In the genomic region with DNA sequence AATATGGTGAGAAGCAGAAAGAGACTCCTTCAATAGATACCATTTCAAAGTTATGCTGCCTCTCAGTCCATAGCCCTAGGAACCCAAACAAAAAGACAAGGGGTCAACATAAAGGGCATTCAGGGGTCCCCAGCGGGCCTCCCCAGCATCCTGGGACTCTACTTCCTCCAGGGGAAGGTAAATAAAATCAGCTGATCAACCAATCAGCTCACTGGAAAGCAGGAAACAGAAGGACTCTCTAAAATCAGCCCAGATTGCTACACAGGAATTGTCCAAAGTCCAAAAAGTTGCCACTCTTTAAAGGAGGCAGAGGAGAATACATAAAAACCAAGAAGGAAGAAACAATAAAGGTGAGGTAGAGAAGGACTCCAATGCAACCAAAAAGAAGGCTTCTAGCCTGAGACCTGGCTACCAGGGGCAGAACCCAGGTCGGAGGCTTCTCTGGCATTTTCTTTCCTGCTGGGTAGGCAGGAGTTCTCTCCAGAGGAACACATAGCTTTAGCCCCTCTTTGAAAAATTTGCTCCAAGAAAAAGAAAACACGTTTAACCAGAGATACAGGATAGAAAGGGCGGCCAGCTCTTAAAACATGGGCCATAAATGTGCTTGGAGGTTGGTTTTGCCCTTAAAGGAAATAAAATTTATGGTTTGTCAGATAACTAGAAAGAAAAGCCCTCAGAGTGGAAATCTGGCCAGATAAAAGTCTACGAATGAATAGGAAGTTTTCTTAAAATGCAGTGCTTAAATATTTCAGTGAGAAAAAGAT, we compare ENCODE assay signal across 31 cellular contexts.
A peak's percentile ranks its signal among the peaks of the same experiment; 100 is the strongest.
DNase-seq lines count a peak whose midpoint lies in the region; ATAC-seq, FAIRE-seq and TF ChIP-seq lines count a peak whose summit lies in the region.
"Had no signal": no experiment of that assay in that cellular context is flagged by ENCODE, and none has a peak within 500 bp of the region (broad histone marks: within the 10 kb centered on the region; RNA-seq: fewer than 3 reads in every experiment).

No MANE protein-coding gene starts in this region.

- peaks cover 47% of the 10 kb centered on the region for H3K36me3 Mint-ChIP-seq in MCF 10A (ENCODE audit: insufficient read depth, unreplicated experiment)
- no peaks in the 10 kb centered on the region for H3K36me3 Mint-ChIP-seq in activated CD4-positive, alpha-beta T cell treated with anti-CD3 and anti-CD28 coated beads, Interleukin-2, amount 10 ng/mL, durations not matched to agents 7 days and 5 days (ENCODE audit: low read depth)
- no peaks in the 10 kb centered on the region for H3K36me3 Mint-ChIP-seq in activated T-helper 1 cell treated with anti-CD3 and anti-CD28 coated beads, Interleukin-12 subunit alpha, Interleukin-12 subunit beta, Interleukin-2, Interleukin-4 antibody, amounts not matched to agents 30 ng/mL and 10 ng/mL and 1 ng/mL, durations not matched to agents 14 hours and 24 hours and 36 hours (ENCODE audit: low read depth)
- H3K36me3 Mint-ChIP-seq: activated naive CD4-positive, alpha-beta T cell treated with anti-CD3 and anti-CD28 coated beads, Interleukin-2, amount 10 ng/mL, durations not matched to agents 7 days and 5 days; CD4-positive, CD25-positive, alpha-beta regulatory T cell; naive thymus-derived CD8-positive, alpha-beta T cell; stimulated activated naive B cell treated with anti-CD40 and anti-IgM and Interleukin-4, amounts not matched to agents 10 μg/mL and 1 μg/mL and 100 μg/mL, for 72 hours had no signal

- CTCF ChIA-PET in MCF 10A (lab: Yijun Ruan, JAX) = no interaction called here
- CTCF ChIA-PET in activated CD4-positive, alpha-beta T cell treated with anti-CD3 and anti-CD28 coated beads, Interleukin-2, amount 10 ng/mL, durations not matched to agents 7 days and 5 days (lab: Charles Lee) = interaction anchor here (0.6 kb wide), 1 partner anchor 261 kb away, joined by 3 read pairs; no protein-coding TSS in a partner anchor

- POLR2A ChIA-PET in MCF 10A (lab: Yijun Ruan, JAX) = no interaction called here
- POLR2A ChIA-PET in activated CD4-positive, alpha-beta T cell treated with anti-CD3 and anti-CD28 coated beads, Interleukin-2, amount 10 ng/mL, durations not matched to agents 7 days and 5 days (lab: Charles Lee) = no interaction called here

- BruUV-seq in MCF 10A (replicated peaks; lab: Mats Ljungman, UMichigan) = no TSS peak

- TF ChIP-seq CTCF in MCF 10A (IDR thresholded peaks at IDR 0.05; ENCODE audit: unreplicated experiment) = no peak
- no peak for TF ChIP-seq CTCF in breast epithelium (IDR thresholded peaks at IDR 0.05)
- no peak for TF ChIP-seq CTCF in pancreas (IDR thresholded peaks at IDR 0.05)

- H3K4me1 ChIP-seq in breast epithelium (no peaks in the 10 kb centered on the region), pancreas (peaks cover 2 to 16% (median 6%) of the 10 kb centered on the region in 3 donors)
- H3K4me1 ChIP-seq: uterus had no signal

- H3K4me3 ChIP-seq in breast epithelium (no peak overlapping the region), pancreas (no peak overlapping the region)
- H3K4me3 ChIP-seq: cardiac muscle cell, GM23338, uterus had no signal

- H3K27me3 ChIP-seq in breast epithelium = no peaks in the 10 kb centered on the region
- no peaks in the 10 kb centered on the region for H3K27me3 ChIP-seq in pancreas
- H3K27me3 ChIP-seq: cardiac muscle cell, uterus had no signal

- TF ChIP-seq POLR2A in breast epithelium (IDR thresholded peaks at IDR 0.05) = no peak

- no peaks in the 10 kb centered on the region for H3K9me3 ChIP-seq in breast epithelium
- no peaks in the 10 kb centered on the region for H3K9me3 ChIP-seq in pancreas
- H3K9me3 ChIP-seq: uterus had no signal

- H3K27me3 Mint-ChIP-seq in MCF 10A (ENCODE audit: insufficient read depth, unreplicated experiment) = no peaks in the 10 kb centered on the region
- H3K27me3 Mint-ChIP-seq in activated CD4-positive, alpha-beta T cell treated with anti-CD3 and anti-CD28 coated beads, Interleukin-2, amount 10 ng/mL, durations not matched to agents 7 days and 5 days = peaks cover 3% of the 10 kb centered on the region
- H3K27me3 Mint-ChIP-seq in activated T-helper 1 cell treated with anti-CD3 and anti-CD28 coated beads, Interleukin-12 subunit alpha, Interleukin-12 subunit beta, Interleukin-2, Interleukin-4 antibody, amounts not matched to agents 30 ng/mL and 10 ng/mL and 1 ng/mL, durations not matched to agents 14 hours and 24 hours and 36 hours (ENCODE audit: insufficient read depth) = no peaks in the 10 kb centered on the region
- H3K27me3 Mint-ChIP-seq: activated naive CD4-positive, alpha-beta T cell treated with anti-CD3 and anti-CD28 coated beads, Interleukin-2, amount 10 ng/mL, durations not matched to agents 7 days and 5 days had no signal

- DNase-seq in MCF 10A (ENCODE audit: unreplicated experiment) = no peak
- DNase-seq in breast epithelium (ENCODE audit: low spot score in 2 of 2) = no peak
- no peak for DNase-seq in left colon
- DNase-seq in pancreas = no peak
- no peak for DNase-seq in left lobe of liver (ENCODE audit: low spot score)
- DNase-seq in activated CD4-positive, alpha-beta T cell treated with anti-CD3 and anti-CD28 coated beads, Interleukin-2, amount 10 ng/mL, durations not matched to agents 7 days and 5 days = no peak
- DNase-seq in activated T-helper 1 cell treated with anti-CD3 and anti-CD28 coated beads, Interleukin-12 subunit alpha, Interleukin-12 subunit beta, Interleukin-2, Interleukin-4 antibody, amounts not matched to agents 30 ng/mL and 10 ng/mL and 1 ng/mL, durations not matched to agents 14 hours and 24 hours and 36 hours (ENCODE audit: low spot score) = no peak
- DNase-seq: 8988T; activated B cell treated with CpG ODN at 0.5 μM for 24 hours; activated CD4-positive, alpha-beta T cell treated with anti-CD3 and anti-CD28 coated beads, Interleukin-2, amount 50 U/mL, for 4 hours; activated naive CD4-positive, alpha-beta T cell treated with anti-CD3 and anti-CD28 coated beads, Interleukin-2, amount 10 ng/mL, durations not matched to agents 7 days and 5 days; activated T-cell treated with anti-CD3 and anti-CD28 coated beads, Interleukin-2, amount 50 U/mL, for 72 hours; CD4-positive, CD25-positive, alpha-beta regulatory T cell; endodermal cell; foreskin melanocyte; HFFc6; Kasumi-1; mesendoderm; naive thymus-derived CD8-positive, alpha-beta T cell; NCI-H1048; NCI-H187; NCI-H524 treated with DMSO at 0.1 percent for 48 hours; right cardiac atrium; stimulated activated naive B cell treated with anti-CD40 and anti-IgM and Interleukin-4, amounts not matched to agents 10 μg/mL and 1 μg/mL and 100 μg/mL, for 72 hours; T1000; uterus had no signal

- H3K36me3 ChIP-seq in breast epithelium (no peaks in the 10 kb centered on the region), pancreas (no peaks in the 10 kb centered on the region)
- H3K36me3 ChIP-seq: cardiac muscle cell, uterus had no signal

- peak overlapping the region; percentile 14 for H3K27ac Mint-ChIP-seq in MCF 10A (ENCODE audit: low read depth, unreplicated experiment)
- H3K27ac Mint-ChIP-seq in activated CD4-positive, alpha-beta T cell treated with anti-CD3 and anti-CD28 coated beads, Interleukin-2, amount 10 ng/mL, durations not matched to agents 7 days and 5 days = no peak overlapping the region
- H3K27ac Mint-ChIP-seq in activated T-helper 1 cell treated with anti-CD3 and anti-CD28 coated beads, Interleukin-12 subunit alpha, Interleukin-12 subunit beta, Interleukin-2, Interleukin-4 antibody, amounts not matched to agents 30 ng/mL and 10 ng/mL and 1 ng/mL, durations not matched to agents 14 hours and 24 hours and 36 hours = no peak overlapping the region
- H3K27ac Mint-ChIP-seq: activated B cell treated with CpG ODN at 0.5 μM for 24 hours; activated naive CD4-positive, alpha-beta T cell treated with anti-CD3 and anti-CD28 coated beads, Interleukin-2, amount 10 ng/mL, durations not matched to agents 7 days and 5 days; activated T-cell treated with anti-CD3 and anti-CD28 coated beads, Interleukin-2, amount 50 U/mL, for 72 hours; CD4-positive, CD25-positive, alpha-beta regulatory T cell; endodermal cell; GM23338; HFFc6; naive thymus-derived CD8-positive, alpha-beta T cell; stimulated activated naive B cell treated with anti-CD40 and anti-IgM and Interleukin-4, amounts not matched to agents 10 μg/mL and 1 μg/mL and 100 μg/mL, for 72 hours had no signal

- peak; percentile 79 for ATAC-seq in left colon
- ATAC-seq in pancreas = peak; percentile 59 to 64 (median 63)
- no peak for ATAC-seq in left lobe of liver
- ATAC-seq in HG03280 (IDR thresholded peaks at IDR 0.05; ENCODE audit: unreplicated experiment) = no peak
- ATAC-seq: activated T-cell treated with anti-CD3 and anti-CD28 coated beads, Interleukin-2, amount 50 U/mL, for 72 hours; esophagus mucosa; GM23338; naive thymus-derived CD8-positive, alpha-beta T cell; right cardiac atrium; stimulated activated naive B cell treated with anti-CD40 and anti-IgM and Interleukin-4, amounts not matched to agents 10 μg/mL and 1 μg/mL and 100 μg/mL, for 72 hours had no signal

- peaks cover 38% of the 10 kb centered on the region for H3K4me1 Mint-ChIP-seq in MCF 10A (ENCODE audit: insufficient read depth, unreplicated experiment)
- no peaks in the 10 kb centered on the region for H3K4me1 Mint-ChIP-seq in activated CD4-positive, alpha-beta T cell treated with anti-CD3 and anti-CD28 coated beads, Interleukin-2, amount 10 ng/mL, durations not matched to agents 7 days and 5 days
- H3K4me1 Mint-ChIP-seq in activated T-helper 1 cell treated with anti-CD3 and anti-CD28 coated beads, Interleukin-12 subunit alpha, Interleukin-12 subunit beta, Interleukin-2, Interleukin-4 antibody, amounts not matched to agents 30 ng/mL and 10 ng/mL and 1 ng/mL, durations not matched to agents 14 hours and 24 hours and 36 hours (ENCODE audit: low read depth) = no peaks in the 10 kb centered on the region
- H3K4me1 Mint-ChIP-seq: activated B cell treated with CpG ODN at 0.5 μM for 24 hours; activated naive CD4-positive, alpha-beta T cell treated with anti-CD3 and anti-CD28 coated beads, Interleukin-2, amount 10 ng/mL, durations not matched to agents 7 days and 5 days; CD4-positive, CD25-positive, alpha-beta regulatory T cell; endodermal cell; naive thymus-derived CD8-positive, alpha-beta T cell; stimulated activated naive B cell treated with anti-CD40 and anti-IgM and Interleukin-4, amounts not matched to agents 10 μg/mL and 1 μg/mL and 100 μg/mL, for 72 hours had no signal

- intact Hi-C loops in MCF 10A (cut with micrococcal nuclease) (no loop called here), breast epithelium (cut with DNase I; ENCODE audit: low total_unique reads) (loop anchor here (10.0 kb wide), 1 partner anchor 1591 kb away; no protein-coding TSS in a partner anchor), left colon (cut with DNase I, micrococcal nuclease) (loop anchor here in 1 of 2 donors (10.0 kb wide), 1 partner anchor 401 kb away; a partner anchor contains a TSS), pancreas (cut with DNase I) (no loop called here)
- intact Hi-C loops in activated T-helper 1 cell treated with anti-CD3 and anti-CD28 coated beads, Interleukin-12 subunit alpha, Interleukin-12 subunit beta, Interleukin-2, Interleukin-4 antibody, amounts not matched to agents 30 ng/mL and 10 ng/mL and 1 ng/mL, durations not matched to agents 14 hours and 24 hours and 36 hours (cut with micrococcal nuclease) = no loop called here

- WGBS in pancreas, 2 donors = 29 to 34% methylated on average over 5 of the region's 5 CpGs

- FAIRE-seq in pancreas (lab: Jason Lieb, UNC) = no peak
- FAIRE-seq: RCC 7860 had no signal

- H3K9me3 Mint-ChIP-seq in MCF 10A (ENCODE audit: unreplicated experiment) = no peaks in the 10 kb centered on the region
- no peaks in the 10 kb centered on the region for H3K9me3 Mint-ChIP-seq in activated CD4-positive, alpha-beta T cell treated with anti-CD3 and anti-CD28 coated beads, Interleukin-2, amount 10 ng/mL, durations not matched to agents 7 days and 5 days
- no peaks in the 10 kb centered on the region for H3K9me3 Mint-ChIP-seq in activated T-helper 1 cell treated with anti-CD3 and anti-CD28 coated beads, Interleukin-12 subunit alpha, Interleukin-12 subunit beta, Interleukin-2, Interleukin-4 antibody, amounts not matched to agents 30 ng/mL and 10 ng/mL and 1 ng/mL, durations not matched to agents 14 hours and 24 hours and 36 hours
- H3K9me3 Mint-ChIP-seq: activated B cell treated with CpG ODN at 0.5 μM for 24 hours; activated naive CD4-positive, alpha-beta T cell treated with anti-CD3 and anti-CD28 coated beads, Interleukin-2, amount 10 ng/mL, durations not matched to agents 7 days and 5 days; activated T-cell treated with anti-CD3 and anti-CD28 coated beads, Interleukin-2, amount 50 U/mL, for 72 hours; endodermal cell; GM23338; HFFc6; naive thymus-derived CD8-positive, alpha-beta T cell; stimulated activated naive B cell treated with anti-CD40 and anti-IgM and Interleukin-4, amounts not matched to agents 10 μg/mL and 1 μg/mL and 100 μg/mL, for 72 hours had no signal

- H3K27ac ChIP-seq in breast epithelium = no peak overlapping the region
- peak overlapping the region; percentile 29 to 69 (median 46) for H3K27ac ChIP-seq in pancreas
- H3K27ac ChIP-seq: cardiac muscle cell, uterus had no signal

- H3K4me3 Mint-ChIP-seq in MCF 10A (ENCODE audit: unreplicated experiment) = no peak overlapping the region
- no peak overlapping the region for H3K4me3 Mint-ChIP-seq in activated CD4-positive, alpha-beta T cell treated with anti-CD3 and anti-CD28 coated beads, Interleukin-2, amount 10 ng/mL, durations not matched to agents 7 days and 5 days
- H3K4me3 Mint-ChIP-seq in activated T-helper 1 cell treated with anti-CD3 and anti-CD28 coated beads, Interleukin-12 subunit alpha, Interleukin-12 subunit beta, Interleukin-2, Interleukin-4 antibody, amounts not matched to agents 30 ng/mL and 10 ng/mL and 1 ng/mL, durations not matched to agents 14 hours and 24 hours and 36 hours = no peak overlapping the region
- H3K4me3 Mint-ChIP-seq: activated B cell treated with CpG ODN at 0.5 μM for 24 hours; activated naive CD4-positive, alpha-beta T cell treated with anti-CD3 and anti-CD28 coated beads, Interleukin-2, amount 10 ng/mL, durations not matched to agents 7 days and 5 days; activated T-cell treated with anti-CD3 and anti-CD28 coated beads, Interleukin-2, amount 50 U/mL, for 72 hours; CD4-positive, CD25-positive, alpha-beta regulatory T cell; endodermal cell; GM23338; HFFc6; naive thymus-derived CD8-positive, alpha-beta T cell; stimulated activated naive B cell treated with anti-CD40 and anti-IgM and Interleukin-4, amounts not matched to agents 10 μg/mL and 1 μg/mL and 100 μg/mL, for 72 hours had no signal

Comparison
In these comparisons a context has a peak if more than half of its experiments do, and no peak if none do; other contexts are left out.
1. H3K27ac ChIP-seq: peak in pancreas (4 of 4); none in breast epithelium (0 of 2).
2. ATAC-seq: peak in left colon (single experiment) and pancreas (4 of 4); none in left lobe of liver (single experiment) and HG03280 (single experiment).